ENCODE assay signal across 2 cellular contexts in the genomic region with DNA sequence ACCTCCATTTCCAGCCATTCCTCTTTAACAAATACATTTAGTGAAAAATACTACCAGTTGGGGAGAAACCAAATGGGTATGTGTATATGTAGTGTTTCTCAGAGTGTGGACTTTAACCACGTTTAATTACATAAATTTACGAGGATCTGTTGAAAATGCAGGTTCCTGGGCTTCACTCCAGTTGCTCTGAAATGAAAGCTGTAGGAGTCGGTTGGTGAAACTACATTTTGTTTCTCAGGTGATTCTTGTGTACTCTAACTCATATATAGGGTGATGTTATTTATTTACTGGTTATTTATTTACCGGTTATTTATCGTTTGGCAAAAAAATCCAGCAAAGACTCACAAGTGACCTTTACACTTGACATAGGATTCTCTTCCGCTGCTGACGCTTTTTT.
TF ChIP-seq lines count a peak whose summit lies in the region.

No MANE protein-coding gene starts in this region.

TF ChIP-seq in SK-N-SH, 30 proteins besides CTCF, POLR2A, EP300 and RAD21 (continued from another document):
- TF ChIP-seq ZBTB33 (IDR thresholded peaks at IDR 0.05; ENCODE audit: borderline replicate concordance, low read depth) (no peak), RCOR1 (IDR thresholded peaks at IDR 0.05; ENCODE audit: low read length) (no peak), TEAD4 (IDR thresholded peaks at IDR 0.05; ENCODE audit: borderline replicate concordance, insufficient read depth) (no peak)

TF ChIP-seq in SK-N-SH treated with all-trans-retinoic acid at 6 μM for 48 hours, 23 proteins besides CTCF, POLR2A, EP300 and RAD21 (continued from another document):
- TF ChIP-seq, protein P1, sequence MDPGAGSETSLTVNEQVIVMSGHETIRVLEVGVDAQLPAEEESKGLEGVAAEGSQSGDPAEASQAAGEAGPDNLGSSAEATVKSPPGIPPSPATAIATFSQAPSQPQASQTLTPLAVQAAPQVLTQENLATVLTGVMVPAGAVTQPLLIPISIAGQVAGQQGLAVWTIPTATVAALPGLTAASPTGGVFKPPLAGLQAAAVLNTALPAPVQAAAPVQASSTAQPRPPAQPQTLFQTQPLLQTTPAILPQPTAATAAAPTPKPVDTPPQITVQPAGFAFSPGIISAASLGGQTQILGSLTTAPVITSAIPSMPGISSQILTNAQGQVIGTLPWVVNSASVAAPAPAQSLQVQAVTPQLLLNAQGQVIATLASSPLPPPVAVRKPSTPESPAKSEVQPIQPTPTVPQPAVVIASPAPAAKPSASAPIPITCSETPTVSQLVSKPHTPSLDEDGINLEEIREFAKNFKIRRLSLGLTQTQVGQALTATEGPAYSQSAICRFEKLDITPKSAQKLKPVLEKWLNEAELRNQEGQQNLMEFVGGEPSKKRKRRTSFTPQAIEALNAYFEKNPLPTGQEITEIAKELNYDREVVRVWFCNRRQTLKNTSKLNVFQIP (CRISPR knock-in tag; IDR thresholded peaks at IDR 0.05; ENCODE audit: borderline replicate concordance, low read depth), result no peak
- TF ChIP-seq ESRRG (CRISPR knock-in tag; IDR thresholded peaks at IDR 0.05) (no peak), ZFP3 (CRISPR knock-in tag; IDR thresholded peaks at IDR 0.05) (no peak)
